19 cellular contexts compared by ENCODE assay signal in the genomic region with DNA sequence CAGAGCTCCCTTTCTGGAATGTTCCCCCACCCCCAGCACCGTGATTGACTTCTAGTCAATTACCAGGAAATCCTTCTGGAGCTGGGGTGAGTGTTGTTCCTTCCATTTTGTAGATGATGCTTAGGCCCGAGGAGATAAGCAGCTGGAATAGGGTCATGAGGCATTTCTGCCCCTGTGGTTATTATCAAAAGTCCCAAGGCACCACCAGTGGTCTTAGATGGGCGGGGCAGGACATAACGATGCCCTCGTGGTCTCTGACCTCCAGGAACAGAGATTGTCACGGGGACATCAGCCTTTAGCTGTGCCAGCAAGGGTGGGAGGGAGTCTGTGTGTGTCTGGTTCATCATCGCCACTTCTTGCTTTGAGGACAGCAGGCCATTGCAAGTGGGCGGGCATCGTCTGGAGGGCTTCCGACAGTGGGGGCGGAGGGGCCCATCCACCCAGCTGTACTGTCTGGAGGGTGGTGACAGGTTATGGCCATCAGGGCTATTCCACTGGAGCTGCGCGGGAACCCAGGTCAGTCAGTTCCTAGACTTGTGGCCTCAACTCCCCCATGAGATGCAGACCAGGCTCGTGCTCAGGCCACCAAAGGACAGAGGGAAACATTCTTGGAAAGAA. TPM values are rescaled to one million over a fixed set of nuclear protein-coding genes. Genes with fewer than 3 reads are reported as not detected.
"Had no signal": no experiment of that assay in that cellular context is flagged by ENCODE, and none has a peak within 500 bp of the region (broad histone marks: within the 10 kb centered on the region; RNA-seq: fewer than 3 reads in every experiment).

No MANE protein-coding gene starts in this region.

- H3K27me3 Mint-ChIP-seq: activated naive CD8-positive, alpha-beta T cell; effector memory CD8-positive, alpha-beta T cell had no signal

- H3K36me3 ChIP-seq: heart left ventricle, prostate gland, stomach, thoracic aorta had no signal

- ATAC-seq: activated T-cell treated with anti-CD3 and anti-CD28 coated beads, Interleukin-2, amount 50 U/mL, for 4 hours; effector memory CD8-positive, alpha-beta T cell; heart left ventricle; right cardiac atrium had no signal

- H3K27me3 ChIP-seq: heart left ventricle, stomach had no signal

- H3K27ac ChIP-seq: epithelial cell of prostate, heart left ventricle, prostate gland, skin epidermis, stomach, thoracic aorta had no signal

- H3K4me3 Mint-ChIP-seq: activated naive CD8-positive, alpha-beta T cell; activated T-cell treated with anti-CD3 and anti-CD28 coated beads, Interleukin-2, amount 50 U/mL, for 4 hours; effector memory CD8-positive, alpha-beta T cell; nephron progenitor cell had no signal

- H3K4me3 ChIP-seq: heart left ventricle, prostate gland, skin epidermis, stomach, thoracic aorta had no signal

- H3K9me3 Mint-ChIP-seq: immature natural killer cell had no signal

- DNase-seq: activated CD4-positive, CD25-positive, alpha-beta regulatory T cell treated with anti-CD3 and anti-CD28 coated beads, Interleukin-2, amount 50 U/mL, for 72 hours; activated gamma-delta T cell treated with Interleukin-2 at 50 U/mL for 16 hours; activated T-cell treated with anti-CD3 and anti-CD28 coated beads, Interleukin-2, amount 50 U/mL, for 4 hours; anterior cingulate cortex; dermis blood vessel endothelial cell; effector memory CD8-positive, alpha-beta T cell; heart left ventricle; immature natural killer cell; nephron progenitor cell; right cardiac atrium; stimulated activated CD4-positive, alpha-beta T cell treated with anti-CD3 and anti-CD28 coated beads, Interleukin-4, amount 100 ng/mL, for 4 hours; stimulated activated CD8-positive, alpha-beta memory T cell treated with anti-CD3 and anti-CD28 coated beads, Interleukin-4, amount 100 ng/mL, for 48 hours; stomach had no signal

- H3K9me3 ChIP-seq: prostate gland had no signal

- H3K27ac Mint-ChIP-seq: activated naive CD8-positive, alpha-beta T cell; nephron progenitor cell had no signal

- H3K4me1 ChIP-seq: prostate gland, stomach had no signal

RNA-seq across cellular contexts. Expression of gene TNFRSF8, which starts 22.6 kb away (rescaled TPM):
- total RNA-seq: frontal cortex had no signal
